In genomic region chr6:129792049-129792448, GRCh38 we compare ENCODE assay signal across 20 cellular contexts.
DNase-seq lines count a peak whose midpoint lies in the region; ATAC-seq, FAIRE-seq and TF ChIP-seq lines count a peak whose summit lies in the region.
"Had no signal": no experiment of that assay in that cellular context is flagged by ENCODE, and none has a peak within 500 bp of the region (broad histone marks: within the 10 kb centered on the region; RNA-seq: fewer than 3 reads in every experiment).

No MANE protein-coding gene starts in this region.

- H3K9me2 ChIP-seq in SK-N-SH: no peaks in the 10 kb centered on the region

- H3K36me3 ChIP-seq in SK-N-SH (replicated peaks in 1 of 2; ENCODE audit: control insufficient read depth in 1 of 2, insufficient read depth in 2 of 2, low read length in 1 of 2) (no peaks in the 10 kb centered on the region), K562 (ENCODE audit: control insufficient read depth, insufficient read depth, low read length) (no peaks in the 10 kb centered on the region), small intestine (ENCODE audit: control insufficient read depth in 2 of 2, insufficient read depth in 2 of 2, low read length in 2 of 2) (no peaks in the 10 kb centered on the region)
- H3K36me3 ChIP-seq: BLaER1 had no signal

- H3K9ac ChIP-seq in SK-N-SH (no peak overlapping the region), K562 (ENCODE audit: insufficient read depth in 1 of 2, low read depth in 2 of 2, low read length in 2 of 2) (no peak overlapping the region)
- H3K9ac ChIP-seq: BLaER1, GM23248 had no signal

- DNase-seq in SK-N-SH (no peak), K562 (ENCODE audit: extremely low read depth in 1 of 4, low spot score in 3 of 4) (no peak), small intestine (peak; percentile 81), GM13976 (ENCODE audit: low spot score) (no peak)
- DNase-seq: Caco-2; CD8-positive, alpha-beta memory T cell; DND-41; GDM1; GM23248; H7; Kasumi-1; KBM-7 had no signal

- POLR2A ChIA-PET in SK-N-SH (lab: Yijun Ruan, JAX): no interaction called here
- POLR2A ChIA-PET in K562 (lab: Yijun Ruan, JAX): interaction anchor here (0.6 to 1.2 kb wide), 3 partner anchors 15 to 202 kb away, joined by 3 to 5 read pairs (median 4); no protein-coding TSS in a partner anchor

- no peak for TF ChIP-seq EP300 in SK-N-SH (IDR thresholded peaks at IDR 0.05; ENCODE audit: borderline replicate concordance in 1 of 2, low read depth in 1 of 2, low read length in 1 of 2)
- no peak for TF ChIP-seq EP300 in Ishikawa (IDR thresholded peaks at IDR 0.05; ENCODE audit: borderline replicate concordance)
- no peak for TF ChIP-seq EP300 in K562 (IDR thresholded peaks at IDR 0.05; ENCODE audit: low read length)

- in situ Hi-C loops in K562 (cut with MboI): no loop called here
- in situ Hi-C loops in GM13976 (cut with MboI; ENCODE audit: low sequenced_read_pairs, unreplicated experiment): no loop called here

- no peak overlapping the region for H3K4me3 ChIP-seq in SK-N-SH (ENCODE audit: low read depth in 2 of 2, low read length in 1 of 2)
- H3K4me3 ChIP-seq in K562: no peak overlapping the region
- no peak overlapping the region for H3K4me3 ChIP-seq in small intestine (ENCODE audit: low read depth in 1 of 2, low read length in 2 of 2)
- H3K4me3 ChIP-seq: BLaER1, GM23248 had no signal

- CTCF ChIA-PET in SK-N-SH (lab: Yijun Ruan, JAX): interaction anchor here (2.6 kb wide), 1 partner anchor 17 kb away, joined by 10 read pairs; no protein-coding TSS in a partner anchor
- CTCF ChIA-PET in K562 (lab: Yijun Ruan, JAX; ENCODE audit: low intra/inter-chr PET ratio): no interaction called here

- intact Hi-C loops in K562 (cut with micrococcal nuclease): no loop called here

- no peaks in the 10 kb centered on the region for H3K9me3 ChIP-seq in SK-N-SH
- no peaks in the 10 kb centered on the region for H3K9me3 ChIP-seq in K562 (replicated peaks; ENCODE audit: control insufficient read depth, insufficient read depth, low read depth, low read length)
- no peaks in the 10 kb centered on the region for H3K9me3 ChIP-seq in small intestine (ENCODE audit: control insufficient read depth, low read depth)
- H3K9me3 ChIP-seq: BLaER1, Caco-2 had no signal

- H2AFZ ChIP-seq in SK-N-SH (ENCODE audit: low read depth) (no peak overlapping the region), K562 (ENCODE audit: low read depth, low read length) (peak overlapping the region; percentile 37)
- H2AFZ ChIP-seq: GM23248 had no signal

- FAIRE-seq in K562 (lab: Jason Lieb, UNC) (no peak), small intestine (lab: Jason Lieb, UNC) (no peak)
- FAIRE-seq: GM18507, HTR-8/SVneo had no signal

- TF ChIP-seq RAD21 in SK-N-SH (IDR thresholded peaks at IDR 0.05; ENCODE audit: low read length) (no peak), Ishikawa (IDR thresholded peaks at IDR 0.05; ENCODE audit: low read depth) (no peak), K562 (CRISPR knock-in tag; conservative IDR thresholded peaks at IDR 0.05 in 1 of 2, IDR thresholded peaks at IDR 0.05 in 1 of 2) (no peak)

- TF ChIP-seq CTCF in SK-N-SH (IDR thresholded peaks at IDR 0.05) (no peak), K562 (IDR thresholded peaks at IDR 0.05 in 2 of 3, conservative IDR thresholded peaks at IDR 0.05 in 1 of 3; ENCODE audit: insufficient read depth in 2 of 3, low read depth in 1 of 3, low read length in 3 of 3) (no peak), GM13976 (IDR thresholded peaks at IDR 0.05; ENCODE audit: borderline replicate concordance, control extremely low read depth, extremely low read depth, insufficient read depth, missing control alignments) (no peak)

- H3K4me1 ChIP-seq in SK-N-SH (ENCODE audit: control insufficient read depth in 1 of 2, insufficient read depth in 2 of 2, low read depth in 1 of 2, low read length in 1 of 2) (no peaks in the 10 kb centered on the region; a peak in 1 of 4 replicates), K562 (replicated peaks in 1 of 2; ENCODE audit: control insufficient read depth in 2 of 2, insufficient read depth in 2 of 2, low read length in 2 of 2) (no peaks in the 10 kb centered on the region; a peak in 1 of 5 replicates), small intestine (ENCODE audit: control insufficient read depth in 2 of 2, insufficient read depth in 1 of 2, low read depth in 1 of 2, low read length in 1 of 2) (peaks cover 0 to 7% of the 10 kb centered on the region in 2 donors)
- H3K4me1 ChIP-seq: Caco-2 had no signal

- no peak overlapping the region for H3K27ac ChIP-seq in SK-N-SH (ENCODE audit: low read depth in 2 of 2, low read length in 1 of 2)
- H3K27ac ChIP-seq in K562 (ENCODE audit: extremely low read depth, low read depth, low read length): no peak overlapping the region
- H3K27ac ChIP-seq in small intestine (ENCODE audit: low read depth in 1 of 2, low read length in 1 of 2): no peak overlapping the region
- H3K27ac ChIP-seq: 22Rv1, BLaER1, GM23248 had no signal

- no peaks in the 10 kb centered on the region for H3F3A ChIP-seq in SK-N-SH (replicated peaks; ENCODE audit: insufficient read depth)

- H3K4me2 ChIP-seq in SK-N-SH (no peak overlapping the region), K562 (ENCODE audit: insufficient read depth, low read length) (no peak overlapping the region)
- H3K4me2 ChIP-seq: BLaER1 had no signal

- BruUV-seq in K562 (replicated peaks; lab: Mats Ljungman, UMichigan): no TSS peak

- ATAC-seq in SK-N-SH treated with all-trans-retinoic acid at 6 μM for 48 hours (no peak), K562 (no peak; the same call in 2 of the 3 replicates), GM21786 (IDR thresholded peaks at IDR 0.05; ENCODE audit: unreplicated experiment) (no peak), HG02571 (IDR thresholded peaks at IDR 0.05; ENCODE audit: unreplicated experiment) (no peak)

- H3K27me3 ChIP-seq in SK-N-SH (ENCODE audit: insufficient read depth): no peaks in the 10 kb centered on the region
- H3K27me3 ChIP-seq in K562 (ENCODE audit: control insufficient read depth in 2 of 2, insufficient read depth in 2 of 2, low read length in 2 of 2): no peaks in the 10 kb centered on the region
- no peaks in the 10 kb centered on the region for H3K27me3 ChIP-seq in small intestine (ENCODE audit: control insufficient read depth in 2 of 2, insufficient read depth in 2 of 2, low read length in 2 of 2)
- H3K27me3 ChIP-seq: BLaER1 had no signal

- WGBS in SK-N-SH (ENCODE audit: low lambda C conversion rate): 40% methylated on average over 4 of the region's 4 CpGs
- WGBS in K562 (ENCODE audit: insufficient coverage, low coverage, missing lambda C conversion rate): 54% methylated on average over 3 of the region's 4 CpGs
- WGBS in small intestine, 3 donors: 5 to 51% (median 22%) methylated on average over 4 of the region's 4 CpGs

- no peaks in the 10 kb centered on the region for H3K79me2 ChIP-seq in SK-N-SH (ENCODE audit: insufficient read depth)
- no peaks in the 10 kb centered on the region for H3K79me2 ChIP-seq in K562 (ENCODE audit: control insufficient read depth, insufficient read depth, low read length)

- no peaks in the 10 kb centered on the region for H3K9me1 ChIP-seq in K562 (ENCODE audit: control insufficient read depth, insufficient read depth, low read length)

- H4K20me1 ChIP-seq in SK-N-SH (ENCODE audit: insufficient read depth) (no peaks in the 10 kb centered on the region), K562 (replicated peaks; ENCODE audit: control insufficient read depth, insufficient read depth, low read length) (no peaks in the 10 kb centered on the region)
- H4K20me1 ChIP-seq: BLaER1 had no signal

- no peak for TF ChIP-seq POLR2A in K562 (conservative IDR thresholded peaks at IDR 0.05)

TF ChIP-seq in SK-N-SH, 30 proteins besides CTCF, POLR2A, EP300 and RAD21 (continues in another document):
- no peak for TF ChIP-seq ELF1 (IDR thresholded peaks at IDR 0.05)
- no peak for TF ChIP-seq CHD2 (IDR thresholded peaks at IDR 0.05; ENCODE audit: low read length, partially characterized antibody)

TF ChIP-seq in SK-N-SH treated with all-trans-retinoic acid at 6 μM for 48 hours, 23 proteins besides CTCF, POLR2A, EP300 and RAD21 (continues in another document):
- no peak for TF ChIP-seq ZNF565 (CRISPR knock-in tag; conservative IDR thresholded peaks at IDR 0.05; ENCODE audit: low read depth)
- no peak for TF ChIP-seq OSR1 (CRISPR knock-in tag; IDR thresholded peaks at IDR 0.05)

TF ChIP-seq in Ishikawa, 13 proteins besides CTCF, POLR2A, EP300 and RAD21 (continues in another document):
- TF ChIP-seq YY1 (IDR thresholded peaks at IDR 0.05; ENCODE audit: low read depth) (no peak), NFIC (IDR thresholded peaks at IDR 0.05) (no peak), EGR1 (IDR thresholded peaks at IDR 0.05) (no peak), MAX (IDR thresholded peaks at IDR 0.05) (no peak), CEBPB (IDR thresholded peaks at IDR 0.05) (no peak), USF1 (IDR thresholded peaks at IDR 0.05) (no peak)

TF ChIP-seq in K562, 482 proteins besides CTCF, POLR2A, EP300 and RAD21 (continues in another document):
- TF ChIP-seq PHB (CRISPR knock-in tag; IDR thresholded peaks at IDR 0.05) (no peak), MCM7 (IDR thresholded peaks at IDR 0.05) (no peak), CREM (IDR thresholded peaks at IDR 0.05; ENCODE audit: low read depth) (no peak), ZNF41 (CRISPR knock-in tag; conservative IDR thresholded peaks at IDR 0.05) (no peak), MIER1 (IDR thresholded peaks at IDR 0.05; ENCODE audit: low read depth) (no peak), MAFK (IDR thresholded peaks at IDR 0.05; ENCODE audit: low read length) (no peak), GMEB1 (CRISPR knock-in tag; IDR thresholded peaks at IDR 0.05) (no peak)

Comparison
In these comparisons a context has a peak if more than half of its experiments do, and no peak if none do; other contexts are left out.
1. Of the 27 proteins assayed by ChIP-seq in both K562 and SK-N-SH: peak only in K562: none; only in SK-N-SH: REST; in both: none; in neither: 26.